ENCODE assay signal across 8 cellular contexts in the genomic region with DNA sequence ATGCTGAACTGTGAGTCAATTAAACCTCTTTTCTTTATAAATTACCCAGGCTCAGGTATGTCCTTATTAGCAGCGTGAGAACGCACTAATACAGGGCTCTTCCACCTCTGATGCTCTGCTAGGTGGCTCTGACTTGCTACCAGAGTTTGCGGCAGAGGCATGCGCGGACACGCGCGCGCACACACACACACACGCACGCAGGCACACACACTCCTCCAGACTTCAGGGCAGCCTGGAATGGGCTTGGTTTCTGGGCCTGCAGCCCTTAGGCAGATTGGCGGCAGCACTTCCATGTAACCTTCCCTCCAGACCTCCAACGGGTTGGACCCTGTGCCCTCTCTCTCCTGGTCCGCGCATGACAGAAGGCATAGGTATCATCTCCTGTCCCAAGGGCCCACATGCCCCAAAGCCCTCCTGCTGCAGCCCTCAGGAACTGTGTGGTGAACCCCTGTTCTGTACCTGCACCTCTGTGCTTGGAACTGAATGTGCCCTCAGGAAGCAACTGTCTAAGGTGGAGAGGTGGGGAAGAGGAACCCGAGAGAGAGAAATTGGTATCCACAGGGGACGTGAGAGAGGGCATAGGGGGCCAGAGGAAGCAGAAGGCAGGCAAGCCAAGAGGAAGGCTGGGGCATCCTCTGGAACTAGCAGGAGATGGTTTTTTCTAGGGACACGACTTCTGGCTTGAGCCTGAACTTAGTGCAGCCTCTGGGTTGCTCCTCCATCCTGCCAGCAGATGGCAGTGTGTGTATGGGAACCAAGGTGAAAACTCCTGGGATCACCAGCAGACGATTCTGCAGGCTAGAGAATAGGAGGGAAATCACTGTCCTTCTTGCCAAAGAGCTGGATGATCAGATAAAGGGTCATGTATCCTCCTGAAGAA. TPM values are rescaled to one million over a fixed set of nuclear protein-coding genes. Genes with fewer than 3 reads are reported as not detected.
DNase-seq lines count a peak whose midpoint lies in the region; ATAC-seq and TF ChIP-seq lines count a peak whose summit lies in the region.

No MANE protein-coding gene starts in this region.

- no peak overlapping the region for H3K4me3 ChIP-seq in cardiac fibroblast (replicated peaks in 1 of 2; ENCODE audit: low read depth in 2 of 2, low read length in 2 of 2)

- H3K27ac Mint-ChIP-seq in T-helper 17 cell: no peak overlapping the region

- no peak overlapping the region for H3K4me3 Mint-ChIP-seq in T-helper 17 cell

- peaks cover 5% of the 10 kb centered on the region for H3K36me3 Mint-ChIP-seq in T-helper 17 cell (ENCODE audit: low read depth)

- peaks cover 2% of the 10 kb centered on the region for H3K4me1 Mint-ChIP-seq in T-helper 17 cell

- ATAC-seq in GM21390 (IDR thresholded peaks at IDR 0.05; ENCODE audit: unreplicated experiment) (peak; percentile 61), T-helper 17 cell (peak; percentile 53)

- peaks cover 53% of the 10 kb centered on the region for H3K27me3 Mint-ChIP-seq in T-helper 17 cell

- peak; percentile 93 for TF ChIP-seq CTCF in cardiac fibroblast (IDR thresholded peaks at IDR 0.05; ENCODE audit: low read depth, low read length)

- DNase-seq in COR-L47 (lab: John Stamatoyannopoulos, UW) (peak; percentile 54), NCI-H1092 treated with DMSO at 0.1 percent for 48 hours (lab: John Stamatoyannopoulos, UW) (peak; percentile 65), T-helper 17 cell (peak in 1 of 3 donors; percentile 38), cardiac fibroblast (ENCODE audit: low read depth in 2 of 2) (peak; percentile 74 to 78), kidney glomerular epithelial cell (lab: John Stamatoyannopoulos, UW) (peak; percentile 25)
- DNase-seq in stimulated activated CD4-positive, alpha-beta T cell treated with anti-CD3 and anti-CD28 coated beads, Interleukin-4, amount 100 ng/mL, for 24 hours: peak; percentile 49
- no peak for DNase-seq in effector CD8-positive, alpha-beta T cell (lab: John Stamatoyannopoulos, UW)

- no peaks in the 10 kb centered on the region for H3K9me3 ChIP-seq in T-helper 17 cell (ENCODE audit: control insufficient read depth, low read length, poor library complexity, severe bottlenecking)

RNA-seq across cellular contexts. Expression of a gene that starts 23.4 kb away (rescaled TPM):
- total RNA-seq in T-helper 17 cell: 10 to 100 TPM; 38.8 to 52.9 TPM
